1 cellular context compared by ENCODE assay signal in the genomic region with DNA sequence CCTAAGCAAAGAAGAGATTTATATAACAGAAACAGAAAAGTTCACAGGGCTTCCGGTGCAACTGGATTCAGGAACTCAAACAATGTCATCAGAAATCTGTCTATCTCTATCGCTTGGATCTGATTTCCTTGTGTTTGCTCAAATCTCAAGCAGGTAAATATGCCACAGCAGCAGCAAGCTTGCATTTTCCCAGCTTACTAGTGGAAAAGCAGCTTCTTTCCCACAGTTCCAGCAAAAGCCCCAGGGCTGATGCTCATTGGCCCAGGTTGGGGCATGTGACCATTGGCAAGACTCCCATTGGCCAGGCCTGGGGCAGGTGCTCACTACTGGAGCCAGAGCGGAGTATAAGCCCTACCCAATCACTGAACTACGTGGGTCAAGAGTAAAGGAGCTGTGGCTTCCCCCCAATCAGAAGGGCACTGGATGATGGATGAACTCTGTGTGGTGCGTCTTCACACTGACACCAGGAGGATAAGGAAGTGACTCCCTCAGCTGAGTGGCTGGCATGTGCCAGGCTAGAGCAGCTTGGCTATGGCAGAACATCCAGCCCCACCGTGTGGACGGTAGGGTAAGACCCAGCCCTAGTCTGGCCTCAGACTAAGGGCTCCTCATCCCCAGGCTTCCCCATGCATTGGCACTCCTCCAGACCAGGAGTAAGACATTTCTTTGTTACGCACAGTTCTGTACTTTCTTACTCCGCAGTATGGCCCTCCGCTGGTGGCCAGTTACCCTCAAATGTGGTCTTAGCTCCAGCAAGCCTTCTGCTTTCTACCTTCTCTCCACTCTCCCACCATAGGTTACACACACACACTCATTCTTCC.
TF ChIP-seq lines count a peak whose summit lies in the region.

No MANE protein-coding gene starts in this region.

TF ChIP-seq in K562, 482 proteins besides CTCF, POLR2A, EP300 and RAD21 (continued from another document):
- TF ChIP-seq NFE2 (IDR thresholded peaks at IDR 0.05; ENCODE audit: low read depth), result no peak
- TF ChIP-seq, protein P1, sequence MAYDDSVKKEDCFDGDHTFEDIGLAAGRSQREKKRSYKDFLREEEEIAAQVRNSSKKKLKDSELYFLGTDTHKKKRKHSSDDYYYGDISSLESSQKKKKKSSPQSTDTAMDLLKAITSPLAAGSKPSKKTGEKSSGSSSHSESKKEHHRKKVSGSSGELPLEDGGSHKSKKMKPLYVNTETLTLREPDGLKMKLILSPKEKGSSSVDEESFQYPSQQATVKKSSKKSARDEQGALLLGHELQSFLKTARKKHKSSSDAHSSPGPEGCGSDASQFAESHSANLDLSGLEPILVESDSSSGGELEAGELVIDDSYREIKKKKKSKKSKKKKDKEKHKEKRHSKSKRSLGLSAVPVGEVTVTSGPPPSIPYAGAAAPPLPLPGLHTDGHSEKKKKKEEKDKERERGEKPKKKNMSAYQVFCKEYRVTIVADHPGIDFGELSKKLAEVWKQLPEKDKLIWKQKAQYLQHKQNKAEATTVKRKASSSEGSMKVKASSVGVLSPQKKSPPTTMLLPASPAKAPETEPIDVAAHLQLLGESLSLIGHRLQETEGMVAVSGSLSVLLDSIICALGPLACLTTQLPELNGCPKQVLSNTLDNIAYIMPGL (CRISPR knock-in tag; IDR thresholded peaks at IDR 0.05), result no peak
TF ChIP-seq in K562: peak in this region for 6.
